Comparison of ENCODE assay signal across 7 cellular contexts in genomic region chr19:45424191-45425058, GRCh38. TPM values are rescaled to one million over a fixed set of nuclear protein-coding genes. Genes with fewer than 3 reads are reported as not detected.
DNase-seq lines count a peak whose midpoint lies in the region; ATAC-seq and TF ChIP-seq lines count a peak whose summit lies in the region.

No MANE protein-coding gene starts in this region.

- DNase-seq in GDM1 (lab: John Stamatoyannopoulos, UW): peak; percentile 21
- DNase-seq in HS-27A (ENCODE audit: low read depth): peak; percentile 94
- peak; percentile 58 to 79 for DNase-seq in left colon
- DNase-seq in stimulated activated CD8-positive, alpha-beta memory T cell treated with anti-CD3 and anti-CD28 coated beads, Interleukin-2, amount 100 ng/mL, for 48 hours (ENCODE audit: low read depth in 2 of 2): peak; percentile 18 to 23
- DNase-seq in cortex of kidney (lab: John Stamatoyannopoulos, UW): no peak

- peak overlapping the region; percentile 94 for H3K27ac ChIP-seq in cingulate gyrus (ENCODE audit: low read depth, low read length)

- ATAC-seq in SK-N-SH treated with all-trans-retinoic acid at 6 μM for 48 hours (peak; percentile 78), left colon (peak; percentile 57)

- intact Hi-C loops in left colon (cut with DNase I, micrococcal nuclease): no loop called here

TF ChIP-seq in SK-N-SH treated with all-trans-retinoic acid at 6 μM for 48 hours, 23 proteins besides CTCF, POLR2A, EP300 and RAD21:
- TF ChIP-seq ESRRG (CRISPR knock-in tag; IDR thresholded peaks at IDR 0.05) (no peak), PATZ1 (CRISPR knock-in tag; IDR thresholded peaks at IDR 0.05; ENCODE audit: borderline replicate concordance) (peak; percentile 81; the same call in 1 of the 2 replicates), ISL1 (CRISPR knock-in tag; IDR thresholded peaks at IDR 0.05) (peak; percentile 5; the same call in 1 of the 2 replicates), ARNTL (CRISPR knock-in tag; IDR thresholded peaks at IDR 0.05; ENCODE audit: borderline replicate concordance, low read depth) (no peak), ZC3H10 (CRISPR knock-in tag; IDR thresholded peaks at IDR 0.05) (no peak), ZNF565 (CRISPR knock-in tag; conservative IDR thresholded peaks at IDR 0.05; ENCODE audit: low read depth) (no peak), TOX (CRISPR knock-in tag; IDR thresholded peaks at IDR 0.05; ENCODE audit: borderline replicate concordance) (0 out of 2 replicates have a peak, but pooled peaks have one; percentile 23), SNAI2 (CRISPR knock-in tag; IDR thresholded peaks at IDR 0.05) (no peak), CSDC2 (CRISPR knock-in tag; IDR thresholded peaks at IDR 0.05) (no peak), TCF4 (CRISPR knock-in tag; IDR thresholded peaks at IDR 0.05; ENCODE audit: borderline replicate concordance) (no peak), TSHZ2 (CRISPR knock-in tag; IDR thresholded peaks at IDR 0.05) (no peak), ZNF8 (CRISPR knock-in tag; IDR thresholded peaks at IDR 0.05) (no peak), RARB (CRISPR knock-in tag; IDR thresholded peaks at IDR 0.05) (no peak), OSR1 (CRISPR knock-in tag; IDR thresholded peaks at IDR 0.05) (no peak), ZNF70 (CRISPR knock-in tag; IDR thresholded peaks at IDR 0.05) (0 out of 2 replicates have a peak, but pooled peaks have one; percentile 5), PPARA (CRISPR knock-in tag; IDR thresholded peaks at IDR 0.05; ENCODE audit: borderline replicate concordance) (no peak), ZFP3 (CRISPR knock-in tag; IDR thresholded peaks at IDR 0.05) (no peak), BACH2 (CRISPR knock-in tag; IDR thresholded peaks at IDR 0.05; ENCODE audit: borderline replicate concordance) (no peak), GLIS3 (CRISPR knock-in tag; IDR thresholded peaks at IDR 0.05) (no peak), POU6F1 (CRISPR knock-in tag; IDR thresholded peaks at IDR 0.05; ENCODE audit: borderline replicate concordance, low read depth) (0 out of 2 replicates have a peak, but pooled peaks have one; percentile 81), ZFP30 (CRISPR knock-in tag; IDR thresholded peaks at IDR 0.05) (no peak)
- TF ChIP-seq, protein P1, sequence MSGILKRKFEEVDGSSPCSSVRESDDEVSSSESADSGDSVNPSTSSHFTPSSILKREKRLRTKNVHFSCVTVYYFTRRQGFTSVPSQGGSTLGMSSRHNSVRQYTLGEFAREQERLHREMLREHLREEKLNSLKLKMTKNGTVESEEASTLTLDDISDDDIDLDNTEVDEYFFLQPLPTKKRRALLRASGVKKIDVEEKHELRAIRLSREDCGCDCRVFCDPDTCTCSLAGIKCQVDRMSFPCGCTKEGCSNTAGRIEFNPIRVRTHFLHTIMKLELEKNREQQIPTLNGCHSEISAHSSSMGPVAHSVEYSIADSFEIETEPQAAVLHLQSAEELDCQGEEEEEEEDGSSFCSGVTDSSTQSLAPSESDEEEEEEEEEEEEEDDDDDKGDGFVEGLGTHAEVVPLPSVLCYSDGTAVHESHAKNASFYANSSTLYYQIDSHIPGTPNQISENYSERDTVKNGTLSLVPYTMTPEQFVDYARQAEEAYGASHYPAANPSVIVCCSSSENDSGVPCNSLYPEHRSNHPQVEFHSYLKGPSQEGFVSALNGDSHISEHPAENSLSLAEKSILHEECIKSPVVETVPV (CRISPR knock-in tag; IDR thresholded peaks at IDR 0.05): no peak
- TF ChIP-seq, protein P2, sequence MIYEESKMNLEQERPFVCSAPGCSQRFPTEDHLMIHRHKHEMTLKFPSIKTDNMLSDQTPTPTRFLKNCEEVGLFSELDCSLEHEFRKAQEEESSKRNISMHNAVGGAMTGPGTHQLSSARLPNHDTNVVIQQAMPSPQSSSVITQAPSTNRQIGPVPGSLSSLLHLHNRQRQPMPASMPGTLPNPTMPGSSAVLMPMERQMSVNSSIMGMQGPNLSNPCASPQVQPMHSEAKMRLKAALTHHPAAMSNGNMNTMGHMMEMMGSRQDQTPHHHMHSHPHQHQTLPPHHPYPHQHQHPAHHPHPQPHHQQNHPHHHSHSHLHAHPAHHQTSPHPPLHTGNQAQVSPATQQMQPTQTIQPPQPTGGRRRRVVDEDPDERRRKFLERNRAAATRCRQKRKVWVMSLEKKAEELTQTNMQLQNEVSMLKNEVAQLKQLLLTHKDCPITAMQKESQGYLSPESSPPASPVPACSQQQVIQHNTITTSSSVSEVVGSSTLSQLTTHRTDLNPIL (CRISPR knock-in tag; IDR thresholded peaks at IDR 0.05; ENCODE audit: low read depth): no peak

RNA-seq across cellular contexts. Expression of gene ERCC1, which starts 0.7 kb away (rescaled TPM):
- 10 to 100 TPM; 37.1 to 43.6 TPM for total RNA-seq in left colon

RNA-seq across cellular contexts. Expression of gene POLR1G, which starts 18.0 kb away (rescaled TPM):
- 1 to 10 TPM; 3.0 to 3.2 TPM for total RNA-seq in left colon

RNA-seq across cellular contexts. Expression of gene PPP1R13L, which starts 19.6 kb away (rescaled TPM):
- 10 to 100 TPM; 34.1 to 35.0 TPM for total RNA-seq in left colon

RNA-seq across cellular contexts. Expression of gene FOSB, which starts 43.4 kb away (rescaled TPM):
- total RNA-seq in left colon: 10 to 100 TPM in 1 of 2 donors, 1 to 10 TPM in 1; 4.4 to 46.0 TPM

RNA-seq across cellular contexts. Expression of gene ERCC2, which starts 54.1 kb away (rescaled TPM):
- 10 to 100 TPM in 1 of 2 donors, 1 to 10 TPM in 1; 8.7 to 13.4 TPM for total RNA-seq in left colon
